ENCODE assay signal across 16 cellular contexts in the genomic region with DNA sequence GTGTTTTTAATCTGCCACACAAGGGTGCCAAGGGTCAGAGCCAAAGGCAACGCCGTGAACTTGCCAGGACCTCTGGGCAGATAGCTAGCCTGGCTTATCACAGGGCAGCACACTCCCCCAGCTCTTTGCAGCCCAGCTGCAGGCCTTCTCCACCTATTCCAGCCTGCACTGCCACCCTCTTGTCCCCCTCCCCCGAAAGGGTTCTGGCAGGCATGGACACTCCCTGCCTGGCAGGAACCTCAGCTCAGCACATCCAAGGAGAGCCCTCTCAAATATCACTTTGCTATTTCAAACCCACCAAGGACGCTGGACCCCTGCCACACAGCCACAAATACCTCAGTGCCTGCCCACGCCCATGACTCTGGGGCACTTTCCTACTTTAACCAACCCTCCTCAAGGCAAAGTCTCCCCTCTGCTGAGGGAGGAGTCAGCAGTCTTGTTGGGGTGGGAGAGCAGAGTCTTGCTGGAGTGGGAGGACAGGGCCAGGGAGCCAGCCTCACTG. TPM values are rescaled to one million over a fixed set of nuclear protein-coding genes. Genes with fewer than 3 reads are reported as not detected.
DNase-seq lines count a peak whose midpoint lies in the region; ATAC-seq and TF ChIP-seq lines count a peak whose summit lies in the region.
"Had no signal": no experiment of that assay in that cellular context is flagged by ENCODE, and none has a peak within 500 bp of the region (broad histone marks: within the 10 kb centered on the region; RNA-seq: fewer than 3 reads in every experiment).

No MANE protein-coding gene starts in this region.

- TF ChIP-seq POLR2A in thyroid gland (IDR thresholded peaks at IDR 0.05) = no peak

- peaks cover 8% of the 10 kb centered on the region for H3K4me1 Mint-ChIP-seq in memory B cell
- H3K4me1 Mint-ChIP-seq in stimulated activated naive B cell treated with anti-CD40 and anti-IgM and Interleukin-4, amounts not matched to agents 10 μg/mL and 1 μg/mL and 100 μg/mL, for 72 hours = peaks cover 12 to 21% of the 10 kb centered on the region in 2 donors

- 37 to 55% methylated on average over 5 of the region's 5 CpGs for WGBS in thyroid gland, 2 donors

- H3K9me3 Mint-ChIP-seq in memory B cell = no peaks in the 10 kb centered on the region
- H3K9me3 Mint-ChIP-seq in stimulated activated naive B cell treated with anti-CD40 and anti-IgM and Interleukin-4, amounts not matched to agents 10 μg/mL and 1 μg/mL and 100 μg/mL, for 72 hours = no peaks in the 10 kb centered on the region
- H3K9me3 Mint-ChIP-seq: activated T-helper 17 cell treated with anti-CD3 and anti-CD28 coated beads, Interleukin-2, amount 50 U/mL, for 72 hours; neural progenitor cell had no signal

- H3K27ac ChIP-seq in coronary artery = peak overlapping the region in 1 of 2 donors; percentile 67
- H3K27ac ChIP-seq in thyroid gland = peak overlapping the region; percentile 12 to 30 (median 25)
- H3K27ac ChIP-seq: HL-60, neural progenitor cell had no signal

- peaks cover 11 to 16% of the 10 kb centered on the region in 2 donors for H3K4me1 ChIP-seq in thyroid gland

- H3K4me3 ChIP-seq in coronary artery (peak overlapping the region; percentile 40), thyroid gland (replicated peaks in 1 of 3) (no peak overlapping the region)
- H3K4me3 ChIP-seq: neural progenitor cell had no signal

- intact Hi-C loops in thyroid gland (cut with DNase I) = no loop called here

- no peak for TF ChIP-seq CTCF in coronary artery (IDR thresholded peaks at IDR 0.05)
- no peak for TF ChIP-seq CTCF in thyroid gland (IDR thresholded peaks at IDR 0.05)

- DNase-seq in DMS79 treated with DMSO at 0.1 percent for 48 hours (lab: John Stamatoyannopoulos, UW) (peak; percentile 29), DMS79 (lab: John Stamatoyannopoulos, UW) (no peak), coronary artery (ENCODE audit: low spot score) (no peak), memory B cell (ENCODE audit: low spot score in 2 of 2) (no peak), thyroid gland (peak; percentile 79 to 88), NCI-H187 (lab: John Stamatoyannopoulos, UW) (no peak)
- DNase-seq in stimulated activated naive B cell treated with anti-CD40 and anti-IgM and Interleukin-4, amounts not matched to agents 10 μg/mL and 1 μg/mL and 100 μg/mL, for 72 hours = no peak
- DNase-seq: 8988T; activated CD4-positive, alpha-beta T cell treated with anti-CD3 and anti-CD28 coated beads for 4 hours; NCI-H774; stimulated activated CD4-positive, alpha-beta T cell treated with anti-CD3 and anti-CD28 coated beads, Interleukin-1b, Interleukin-23, amount 100 ng/mL, for 48 hours; stimulated activated naive CD8-positive, alpha-beta T cell treated with anti-CD3 and anti-CD28 coated beads, Interleukin-15, Interleukin-2, amounts not matched to agents 100 U/mL and 50 U/mL, for 24 hours had no signal

- peak overlapping the region; percentile 55 for H3K27ac Mint-ChIP-seq in memory B cell
- H3K27ac Mint-ChIP-seq in stimulated activated naive B cell treated with anti-CD40 and anti-IgM and Interleukin-4, amounts not matched to agents 10 μg/mL and 1 μg/mL and 100 μg/mL, for 72 hours = no peak overlapping the region
- H3K27ac Mint-ChIP-seq: activated T-helper 17 cell treated with anti-CD3 and anti-CD28 coated beads, Interleukin-2, amount 50 U/mL, for 72 hours had no signal

- H3K9me3 ChIP-seq in thyroid gland = no peaks in the 10 kb centered on the region

- peaks cover 38% of the 10 kb centered on the region for H3K36me3 Mint-ChIP-seq in memory B cell
- H3K36me3 Mint-ChIP-seq in stimulated activated naive B cell treated with anti-CD40 and anti-IgM and Interleukin-4, amounts not matched to agents 10 μg/mL and 1 μg/mL and 100 μg/mL, for 72 hours = peaks cover 22 to 45% of the 10 kb centered on the region in 2 donors

- H3K4me3 Mint-ChIP-seq in memory B cell = no peak overlapping the region
- H3K4me3 Mint-ChIP-seq in stimulated activated naive B cell treated with anti-CD40 and anti-IgM and Interleukin-4, amounts not matched to agents 10 μg/mL and 1 μg/mL and 100 μg/mL, for 72 hours = no peak overlapping the region
- H3K4me3 Mint-ChIP-seq: activated T-helper 17 cell treated with anti-CD3 and anti-CD28 coated beads, Interleukin-2, amount 50 U/mL, for 72 hours; neural progenitor cell had no signal

- peaks cover 18 to 26% of the 10 kb centered on the region in 2 donors for H3K36me3 ChIP-seq in thyroid gland

- no peaks in the 10 kb centered on the region for H3K27me3 Mint-ChIP-seq in memory B cell
- no peaks in the 10 kb centered on the region for H3K27me3 Mint-ChIP-seq in stimulated activated naive B cell treated with anti-CD40 and anti-IgM and Interleukin-4, amounts not matched to agents 10 μg/mL and 1 μg/mL and 100 μg/mL, for 72 hours
- H3K27me3 Mint-ChIP-seq: activated T-helper 17 cell treated with anti-CD3 and anti-CD28 coated beads, Interleukin-2, amount 50 U/mL, for 72 hours had no signal

- ATAC-seq in memory B cell (ENCODE audit: low read depth) (no peak), HG03139 (IDR thresholded peaks at IDR 0.05; ENCODE audit: unreplicated experiment) (no peak)
- no peak for ATAC-seq in stimulated activated naive B cell treated with anti-CD40 and anti-IgM and Interleukin-4, amounts not matched to agents 10 μg/mL and 1 μg/mL and 100 μg/mL, for 72 hours (replicated peaks)
- ATAC-seq: activated T-helper 17 cell treated with anti-CD3 and anti-CD28 coated beads, Interleukin-2, amount 50 U/mL, for 72 hours; stimulated activated naive CD8-positive, alpha-beta T cell treated with anti-CD3 and anti-CD28 coated beads, Interleukin-15, Interleukin-2, amounts not matched to agents 100 U/mL and 50 U/mL, for 24 hours had no signal

- H3K27me3 ChIP-seq in thyroid gland = no peaks in the 10 kb centered on the region
- H3K27me3 ChIP-seq: neural progenitor cell had no signal

RNA-seq across cellular contexts. Expression of a gene that starts 9.1 kb away (rescaled TPM):
- 10 to 100 TPM; 15.4 to 23.0 (median 18.2) TPM for total RNA-seq in thyroid gland

Comparison
In these comparisons a context has a peak if more than half of its experiments do, and no peak if none do; other contexts are left out.
1. DNase-seq: peak in DMS79 treated with DMSO at 0.1 percent for 48 hours (single experiment) and thyroid gland (2 of 2); none in DMS79 (single experiment), coronary artery (single experiment), memory B cell (0 of 2), NCI-H187 (0 of 2) and stimulated activated naive B cell treated with anti-CD40 and anti-IgM and Interleukin-4, amounts not matched to agents 10 μg/mL and 1 μg/mL and 100 μg/mL, for 72 hours (single experiment).